Comparison of ENCODE assay signal across 1 cellular context in genomic region chr11:10285148-10285802, GRCh38.
TF ChIP-seq lines count a peak whose summit lies in the region.

No MANE protein-coding gene starts in this region.

TF ChIP-seq in HepG2, 621 proteins besides CTCF, POLR2A, EP300 and RAD21 (continued from another document and continues in another):
- no peak for TF ChIP-seq XBP1 (CRISPR knock-in tag; IDR thresholded peaks at IDR 0.05)
- TF ChIP-seq ZNF274 (CRISPR knock-in tag; IDR thresholded peaks at IDR 0.05), result no peak
- no peak for TF ChIP-seq ZNF17 (CRISPR knock-in tag; IDR thresholded peaks at IDR 0.05)
- no peak for TF ChIP-seq ZNF891 (CRISPR knock-in tag; IDR thresholded peaks at IDR 0.05)
- TF ChIP-seq ZNF343 (CRISPR knock-in tag; IDR thresholded peaks at IDR 0.05), result no peak
- no peak for TF ChIP-seq ZNF572 (CRISPR knock-in tag; IDR thresholded peaks at IDR 0.05)
- no peak for TF ChIP-seq ZNF768 (CRISPR knock-in tag; IDR thresholded peaks at IDR 0.05)
- TF ChIP-seq HOXA7 (CRISPR knock-in tag; IDR thresholded peaks at IDR 0.05), result no peak
- TF ChIP-seq TP53 (CRISPR knock-in tag; conservative IDR thresholded peaks at IDR 0.05), result no peak
- peak; percentile 46; the same call in 1 of the 2 replicates for TF ChIP-seq HOXA5 (CRISPR knock-in tag; IDR thresholded peaks at IDR 0.05)
- no peak for TF ChIP-seq FLYWCH1 (CRISPR knock-in tag; IDR thresholded peaks at IDR 0.05)
- no peak for TF ChIP-seq RFXAP (CRISPR knock-in tag; IDR thresholded peaks at IDR 0.05; ENCODE audit: borderline replicate concordance)
- no peak for TF ChIP-seq PHF21A (CRISPR knock-in tag; IDR thresholded peaks at IDR 0.05)
- TF ChIP-seq ZNF124 (CRISPR knock-in tag; IDR thresholded peaks at IDR 0.05), result no peak
- TF ChIP-seq ARID4A (CRISPR knock-in tag; IDR thresholded peaks at IDR 0.05; ENCODE audit: borderline replicate concordance), result peak; percentile 37; the same call in 1 of the 2 replicates
- no peak for TF ChIP-seq ZFP36L2 (CRISPR knock-in tag; IDR thresholded peaks at IDR 0.05)
- no peak for TF ChIP-seq NR1H2 (CRISPR knock-in tag; IDR thresholded peaks at IDR 0.05; ENCODE audit: borderline replicate concordance, low read depth)
- no peak for TF ChIP-seq ETV6 (CRISPR knock-in tag; conservative IDR thresholded peaks at IDR 0.05)
- TF ChIP-seq ZNF136 (CRISPR knock-in tag; IDR thresholded peaks at IDR 0.05; ENCODE audit: low read depth), result no peak
- no peak for TF ChIP-seq GABPB1 (CRISPR knock-in tag; IDR thresholded peaks at IDR 0.05)
- no peak for TF ChIP-seq ZNF737 (CRISPR knock-in tag; IDR thresholded peaks at IDR 0.05; ENCODE audit: borderline replicate concordance)
- TF ChIP-seq ZBTB25 (CRISPR knock-in tag; IDR thresholded peaks at IDR 0.05), result no peak
- TF ChIP-seq ZNF446 (CRISPR knock-in tag; IDR thresholded peaks at IDR 0.05), result no peak
- TF ChIP-seq MATR3 (CRISPR knock-in tag; IDR thresholded peaks at IDR 0.05), result no peak
- TF ChIP-seq RCOR2 (CRISPR knock-in tag; IDR thresholded peaks at IDR 0.05), result 0 out of 2 replicates have a peak, but pooled peaks have one; percentile 57
- no peak for TF ChIP-seq ZNF264 (CRISPR knock-in tag; IDR thresholded peaks at IDR 0.05)
- TF ChIP-seq NCOR1 (IDR thresholded peaks at IDR 0.05; ENCODE audit: borderline replicate concordance, low read length), result no peak
- TF ChIP-seq ZNF354B (CRISPR knock-in tag; IDR thresholded peaks at IDR 0.05), result no peak
- TF ChIP-seq SMAD1 (CRISPR knock-in tag; IDR thresholded peaks at IDR 0.05; ENCODE audit: borderline replicate concordance, low read depth), result no peak
- TF ChIP-seq RNF219 (CRISPR knock-in tag; IDR thresholded peaks at IDR 0.05), result no peak
- TF ChIP-seq ZSCAN22 (CRISPR knock-in tag; IDR thresholded peaks at IDR 0.05), result no peak
- no peak for TF ChIP-seq HNRNPH1 (optimal IDR thresholded peaks at IDR 0.05; ENCODE audit: low read depth, low read length)
- TF ChIP-seq ZNF577 (CRISPR knock-in tag; IDR thresholded peaks at IDR 0.05; ENCODE audit: borderline replicate concordance, low read depth), result no peak
- no peak for TF ChIP-seq NCOA5 (CRISPR knock-in tag; IDR thresholded peaks at IDR 0.05)
- no peak for TF ChIP-seq STAT6 (CRISPR knock-in tag; IDR thresholded peaks at IDR 0.05; ENCODE audit: borderline replicate concordance)
- TF ChIP-seq ZNF83 (CRISPR knock-in tag; IDR thresholded peaks at IDR 0.05; ENCODE audit: borderline replicate concordance), result no peak
- no peak for TF ChIP-seq PHF20 (CRISPR knock-in tag; IDR thresholded peaks at IDR 0.05)
- TF ChIP-seq ZBTB39 (CRISPR knock-in tag; IDR thresholded peaks at IDR 0.05), result no peak
- TF ChIP-seq GRHL1 (CRISPR knock-in tag; conservative IDR thresholded peaks at IDR 0.05), result no peak
- TF ChIP-seq DPF2 (CRISPR knock-in tag; IDR thresholded peaks at IDR 0.05; ENCODE audit: borderline replicate concordance, low read depth), result no peak
- TF ChIP-seq ZNF646 (CRISPR knock-in tag; IDR thresholded peaks at IDR 0.05), result no peak
- no peak for TF ChIP-seq MLLT10 (CRISPR knock-in tag; IDR thresholded peaks at IDR 0.05)
- peak; percentile 95 for TF ChIP-seq FOXA1 (IDR thresholded peaks at IDR 0.05)
- peak; percentile 92 for TF ChIP-seq FOXA1 (CRISPR knock-in tag; IDR thresholded peaks at IDR 0.05)
- no peak for TF ChIP-seq NCOA1 (CRISPR knock-in tag; IDR thresholded peaks at IDR 0.05)
- TF ChIP-seq ZNF747 (CRISPR knock-in tag; IDR thresholded peaks at IDR 0.05; ENCODE audit: borderline replicate concordance), result no peak
- no peak for TF ChIP-seq ZBTB7B (CRISPR knock-in tag; IDR thresholded peaks at IDR 0.05)
- TF ChIP-seq HMG20B (CRISPR knock-in tag; conservative IDR thresholded peaks at IDR 0.05), result no peak
- no peak for TF ChIP-seq KDM5A (IDR thresholded peaks at IDR 0.05; ENCODE audit: borderline replicate concordance, low read length)
